11 cellular contexts compared by ENCODE assay signal in genomic region chr1:75672528-75673393, GRCh38. TPM values are rescaled to one million over a fixed set of nuclear protein-coding genes. Genes with fewer than 3 reads are reported as not detected.
A peak's percentile ranks its signal among the peaks of the same experiment; 100 is the strongest.
DNase-seq lines count a peak whose midpoint lies in the region; TF ChIP-seq lines count a peak whose summit lies in the region.
"Had no signal": no experiment of that assay in that cellular context is flagged by ENCODE, and none has a peak within 500 bp of the region (broad histone marks: within the 10 kb centered on the region; RNA-seq: fewer than 3 reads in every experiment).

No MANE protein-coding gene starts in this region.

- H3K4me3 Mint-ChIP-seq in neural crest cell (no peak overlapping the region), endothelial cell (ENCODE audit: unreplicated experiment) (no peak overlapping the region)
- H3K4me3 Mint-ChIP-seq in activated naive CD8-positive, alpha-beta T cell treated with anti-CD3 and anti-CD28 coated beads for 36 hours = no peak overlapping the region

- no peaks in the 10 kb centered on the region for H3K79me2 ChIP-seq in KMS-11 (ENCODE audit: insufficient read depth, low read depth)

- H2AFZ ChIP-seq in KMS-11 (ENCODE audit: low read depth) = peak overlapping the region; percentile 34; the same call in 1 of the 2 replicates

- no peak overlapping the region for H3K27ac ChIP-seq in KMS-11

- H3K27me3 Mint-ChIP-seq in neural crest cell (ENCODE audit: low read depth) (no peaks in the 10 kb centered on the region), endothelial cell (ENCODE audit: unreplicated experiment) (no peaks in the 10 kb centered on the region)
- peaks cover 24% of the 10 kb centered on the region for H3K27me3 Mint-ChIP-seq in activated naive CD8-positive, alpha-beta T cell treated with anti-CD3 and anti-CD28 coated beads for 36 hours

- no peak overlapping the region for H3K9ac ChIP-seq in KMS-11

- H4K20me1 ChIP-seq in KMS-11 (ENCODE audit: insufficient read depth) = no peaks in the 10 kb centered on the region

- H3K9me3 Mint-ChIP-seq in neural crest cell (no peaks in the 10 kb centered on the region), endothelial cell (ENCODE audit: unreplicated experiment) (no peaks in the 10 kb centered on the region)
- H3K9me3 Mint-ChIP-seq in activated naive CD8-positive, alpha-beta T cell treated with anti-CD3 and anti-CD28 coated beads for 36 hours = no peaks in the 10 kb centered on the region
- H3K9me3 Mint-ChIP-seq: activated naive CD4-positive, alpha-beta T cell treated with anti-CD3 and anti-CD28 coated beads, Interleukin-2, amount 50 U/mL, for 72 hours had no signal

- H3K27me3 ChIP-seq in KMS-11 (ENCODE audit: insufficient read depth, low read depth) = no peaks in the 10 kb centered on the region

- no peak overlapping the region for H3K4me3 ChIP-seq in KMS-11 (IDR thresholded peaks at IDR 0.05; ENCODE audit: insufficient read depth, low read depth, low read length)

- H3K4me2 ChIP-seq in KMS-11 = no peak overlapping the region

- TF ChIP-seq CTCF in KMS-11 (conservative IDR thresholded peaks at IDR 0.05; ENCODE audit: low read depth, low read length) = no peak
- TF ChIP-seq CTCF in neural crest cell (conservative IDR thresholded peaks at IDR 0.05) = no peak
- no peak for TF ChIP-seq CTCF in endothelial cell (IDR thresholded peaks at IDR 0.05; ENCODE audit: unreplicated experiment)

- H3K27ac Mint-ChIP-seq in neural crest cell (ENCODE audit: unreplicated experiment) = peak overlapping the region; percentile 84
- H3K27ac Mint-ChIP-seq in endothelial cell (ENCODE audit: unreplicated experiment) = no peak overlapping the region
- H3K27ac Mint-ChIP-seq in activated naive CD8-positive, alpha-beta T cell treated with anti-CD3 and anti-CD28 coated beads for 36 hours = no peak overlapping the region

- H3K4me1 ChIP-seq in KMS-11 (ENCODE audit: low read depth, poor library complexity, severe bottlenecking) = peaks cover 9% of the 10 kb centered on the region

- no peaks in the 10 kb centered on the region for H3K36me3 ChIP-seq in KMS-11 (ENCODE audit: insufficient read depth)

- H3K4me1 Mint-ChIP-seq in neural crest cell (peaks cover 34% of the 10 kb centered on the region), endothelial cell (ENCODE audit: unreplicated experiment) (no peaks in the 10 kb centered on the region)
- H3K4me1 Mint-ChIP-seq in activated naive CD8-positive, alpha-beta T cell treated with anti-CD3 and anti-CD28 coated beads for 36 hours = no peaks in the 10 kb centered on the region

- DNase-seq in ELR (ENCODE audit: low read depth) (peak; percentile 91), dedifferentiated amniotic fluid mesenchymal stem cell (ENCODE audit: extremely low spot score) (peak; percentile 34), neural crest cell (ENCODE audit: low read depth, low spot score) (no peak), endothelial cell (ENCODE audit: low spot score) (no peak), NCI-H2196 (lab: John Stamatoyannopoulos, UW; ENCODE audit: unreplicated experiment) (no peak), GF-D8 (lab: John Stamatoyannopoulos, UW) (no peak)
- no peak for DNase-seq in activated naive CD8-positive, alpha-beta T cell treated with anti-CD3 and anti-CD28 coated beads for 36 hours
- DNase-seq: left colon; stimulated activated CD4-positive, alpha-beta T cell treated with anti-CD3 and anti-CD28 coated beads, Interleukin-2, amount 100 ng/mL, for 24 hours had no signal

- H3K36me3 Mint-ChIP-seq in neural crest cell (ENCODE audit: low read depth) (peaks cover 11% of the 10 kb centered on the region), endothelial cell (ENCODE audit: low read depth, unreplicated experiment) (no peaks in the 10 kb centered on the region)
- no peaks in the 10 kb centered on the region for H3K36me3 Mint-ChIP-seq in activated naive CD8-positive, alpha-beta T cell treated with anti-CD3 and anti-CD28 coated beads for 36 hours
- H3K36me3 Mint-ChIP-seq: activated naive CD4-positive, alpha-beta T cell treated with anti-CD3 and anti-CD28 coated beads, Interleukin-2, amount 50 U/mL, for 72 hours had no signal

RNA-seq across cellular contexts. Expression of gene ACADM, which starts 51.7 kb away (rescaled TPM):
- total RNA-seq in neural crest cell (55.6 and 59.5 TPM in 2 replicates), endothelial cell (ENCODE audit: unreplicated experiment) (53.5 TPM)
- total RNA-seq in activated naive CD8-positive, alpha-beta T cell treated with anti-CD3 and anti-CD28 coated beads for 36 hours = 10 to 100 TPM; 57.2 to 57.4 TPM

Comparison
In these comparisons a context has a peak if more than half of its experiments do, and no peak if none do; other contexts are left out.
1. DNase-seq: peak in ELR (single experiment) and dedifferentiated amniotic fluid mesenchymal stem cell (single experiment); none in neural crest cell (single experiment), endothelial cell (single experiment), NCI-H2196 (single experiment), GF-D8 (single experiment) and activated naive CD8-positive, alpha-beta T cell treated with anti-CD3 and anti-CD28 coated beads for 36 hours (single experiment).